Comparison of ENCODE assay signal across 1 cellular context in genomic region chr2:63588385-63589147, GRCh38.
TF ChIP-seq lines count a peak whose summit lies in the region.

Gene MDH1, plus strand, starts transcription at chr2:63588963. Its CDS starts 81 bp downstream, at chr2:63589044.
Gene WDPCP, minus strand, starts transcription at chr2:63588477. Its CDS starts 206 bp downstream, at chr2:63588271.

TF ChIP-seq in HepG2, 621 proteins besides CTCF, POLR2A, EP300 and RAD21 (continued from another document and continues in another):
- TF ChIP-seq IRF1 (CRISPR knock-in tag; IDR thresholded peaks at IDR 0.05; ENCODE audit: low read depth) = no peak
- TF ChIP-seq ZNF407 (CRISPR knock-in tag; IDR thresholded peaks at IDR 0.05; ENCODE audit: not compliant biosample characterization) = peak; percentile 23
- TF ChIP-seq NR2F2 (IDR thresholded peaks at IDR 0.05; ENCODE audit: borderline replicate concordance, low read depth) = peak; percentile 34; the same call in 1 of the 2 replicates
- peak; percentile 99 for TF ChIP-seq NR2C2 (CRISPR knock-in tag; IDR thresholded peaks at IDR 0.05; ENCODE audit: borderline replicate concordance)
- TF ChIP-seq HOXA7 (CRISPR knock-in tag; IDR thresholded peaks at IDR 0.05) = no peak
- TF ChIP-seq GZF1 (CRISPR knock-in tag; IDR thresholded peaks at IDR 0.05) = peak; percentile 69
- TF ChIP-seq ZNF563 (CRISPR knock-in tag; IDR thresholded peaks at IDR 0.05) = no peak
- TF ChIP-seq ZBTB39 (CRISPR knock-in tag; IDR thresholded peaks at IDR 0.05) = no peak
- 0 out of 2 replicates have a peak, but pooled peaks have one; percentile 18 for TF ChIP-seq TRIM24 (CRISPR knock-in tag; IDR thresholded peaks at IDR 0.05)
- TF ChIP-seq ZNF781 (CRISPR knock-in tag; IDR thresholded peaks at IDR 0.05; ENCODE audit: borderline replicate concordance, not compliant biosample characterization) = no peak
- TF ChIP-seq PRDM10 (CRISPR knock-in tag; IDR thresholded peaks at IDR 0.05; ENCODE audit: low read depth) = peak; percentile 82; the same call in 1 of the 2 replicates
- no peak for TF ChIP-seq ZNF674 (CRISPR knock-in tag; IDR thresholded peaks at IDR 0.05; ENCODE audit: low read depth)
- peak; percentile 96 for TF ChIP-seq CAMTA2 (CRISPR knock-in tag; IDR thresholded peaks at IDR 0.05; ENCODE audit: borderline replicate concordance)
- TF ChIP-seq GABPA (IDR thresholded peaks at IDR 0.05; ENCODE audit: low read depth, low read length) = peak; percentile 62
- TF ChIP-seq GABPA (CRISPR knock-in tag; IDR thresholded peaks at IDR 0.05; ENCODE audit: low read depth) = peak; percentile 89
- no peak for TF ChIP-seq ZNF224 (CRISPR knock-in tag; IDR thresholded peaks at IDR 0.05)
- no peak for TF ChIP-seq ZBTB43 (CRISPR knock-in tag; conservative IDR thresholded peaks at IDR 0.05)
- TF ChIP-seq ZBTB44 (CRISPR knock-in tag; IDR thresholded peaks at IDR 0.05) = peak; percentile 76; the same call in 1 of the 2 replicates
- TF ChIP-seq SNAPC5 (CRISPR knock-in tag; IDR thresholded peaks at IDR 0.05; ENCODE audit: borderline replicate concordance) = 0 out of 2 replicates have a peak, but pooled peaks have one; percentile 32
- peak; percentile 70; the same call in 1 of the 2 replicates for TF ChIP-seq NCOR1 (IDR thresholded peaks at IDR 0.05; ENCODE audit: borderline replicate concordance, low read length)
- TF ChIP-seq BCLAF1 (IDR thresholded peaks at IDR 0.05) = no peak
- peak; percentile 66; the same call in 1 of the 2 replicates for TF ChIP-seq ZNF24 (IDR thresholded peaks at IDR 0.05)
- peak; percentile 69 for TF ChIP-seq ZFY (CRISPR knock-in tag; IDR thresholded peaks at IDR 0.05)
- TF ChIP-seq NFE2 (CRISPR knock-in tag; IDR thresholded peaks at IDR 0.05) = no peak
- no peak for TF ChIP-seq EEA1 (CRISPR knock-in tag; IDR thresholded peaks at IDR 0.05; ENCODE audit: borderline replicate concordance)
- peak; percentile 61 for TF ChIP-seq BHLHE40 (IDR thresholded peaks at IDR 0.05; ENCODE audit: low read length)
- TF ChIP-seq THAP7 (CRISPR knock-in tag; IDR thresholded peaks at IDR 0.05) = 0 out of 2 replicates have a peak, but pooled peaks have one; percentile 53
- no peak; the same call in 1 of the 2 replicates for TF ChIP-seq DNMT3B (CRISPR knock-in tag; conservative IDR thresholded peaks at IDR 0.05)
- peak; percentile 81 for TF ChIP-seq TGIF2 (CRISPR knock-in tag; IDR thresholded peaks at IDR 0.05)
- 0 out of 2 replicates have a peak, but pooled peaks have one; percentile 53 for TF ChIP-seq ZNF275 (CRISPR knock-in tag; IDR thresholded peaks at IDR 0.05; ENCODE audit: borderline replicate concordance)
- peak; percentile 59; the same call in 1 of the 2 replicates for TF ChIP-seq FOXK2 (IDR thresholded peaks at IDR 0.05)
- peak; percentile 66; the same call in 1 of the 2 replicates for TF ChIP-seq ZFP1 (CRISPR knock-in tag; IDR thresholded peaks at IDR 0.05)
